14 cellular contexts compared by ENCODE assay signal in the genomic region with DNA sequence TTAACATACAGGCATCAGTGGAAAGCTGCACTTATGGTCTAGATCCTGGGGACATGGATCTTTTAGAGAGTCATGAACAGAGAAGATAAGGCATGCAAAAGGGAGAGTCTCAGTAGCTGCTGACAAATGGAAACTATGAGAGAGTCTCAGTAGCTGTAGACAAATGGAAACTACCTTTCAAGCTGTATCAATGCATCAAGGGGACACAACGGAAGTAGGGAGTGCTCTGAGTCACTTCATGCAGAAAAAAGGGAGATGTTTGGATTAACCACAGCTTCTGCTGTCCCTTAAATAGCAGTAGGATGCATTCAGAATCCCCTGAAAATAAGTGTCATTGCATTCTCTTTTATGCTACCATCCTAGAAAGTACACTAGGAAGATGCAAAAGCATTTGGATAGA.
A peak's percentile ranks its signal among the peaks of the same experiment; 100 is the strongest.
DNase-seq lines count a peak whose midpoint lies in the region; ATAC-seq and TF ChIP-seq lines count a peak whose summit lies in the region.
"Had no signal": no experiment of that assay in that cellular context is flagged by ENCODE, and none has a peak within 500 bp of the region (broad histone marks: within the 10 kb centered on the region; RNA-seq: fewer than 3 reads in every experiment).

No MANE protein-coding gene starts in this region.

- no peaks in the 10 kb centered on the region for H3K4me1 ChIP-seq in mesenchymal stem cell (ENCODE audit: control insufficient read depth, insufficient read depth, low read depth, low read length)

- WGBS in mesenchymal stem cell: 20% methylated on average over 1 of the region's 1 CpG

- TF ChIP-seq POLR2A in erythroblast (IDR thresholded peaks at IDR 0.05; ENCODE audit: low read length): no peak

- no peak overlapping the region for H4K8ac ChIP-seq in mesenchymal stem cell (ENCODE audit: low read length)

- no peaks in the 10 kb centered on the region for H3K9me3 ChIP-seq in mesenchymal stem cell (ENCODE audit: control insufficient read depth, low read length)

- H3K27me3 ChIP-seq in mesenchymal stem cell (ENCODE audit: control insufficient read depth in 1 of 2, insufficient read depth in 1 of 2, low read length in 2 of 2): no peaks in the 10 kb centered on the region

- no peak overlapping the region for H3K27ac ChIP-seq in mesenchymal stem cell (ENCODE audit: low read length, poor library complexity, severe bottlenecking)

- no peak overlapping the region for H3K4me3 ChIP-seq in mesenchymal stem cell (ENCODE audit: insufficient read depth in 1 of 2, low read depth in 1 of 2, low read length in 2 of 2)

- H4K91ac ChIP-seq in mesenchymal stem cell (ENCODE audit: low read length): no peak overlapping the region

- H3K4ac ChIP-seq in mesenchymal stem cell (ENCODE audit: low read depth in 1 of 2, low read length in 2 of 2): no peak overlapping the region

- no peak overlapping the region for H2BK12ac ChIP-seq in mesenchymal stem cell (ENCODE audit: low read length in 2 of 2)

- ATAC-seq in GM19035 (IDR thresholded peaks at IDR 0.05; ENCODE audit: unreplicated experiment) (peak; percentile 83), HG02610 (IDR thresholded peaks at IDR 0.05; ENCODE audit: unreplicated experiment) (peak; percentile 95), HG03196 (IDR thresholded peaks at IDR 0.05; ENCODE audit: unreplicated experiment) (peak; percentile 93)

- no peak overlapping the region for H2AFZ ChIP-seq in mesenchymal stem cell (ENCODE audit: low read depth, low read length)

- no peak overlapping the region for H3K14ac ChIP-seq in mesenchymal stem cell (ENCODE audit: low read length in 2 of 2)

- H3K18ac ChIP-seq in mesenchymal stem cell (ENCODE audit: low read depth in 1 of 2, low read length in 2 of 2): no peak overlapping the region

- POLR2A ChIA-PET in GM10248 (lab: Yijun Ruan, JAX): interaction anchor here (0.7 kb wide), 1 partner anchor 24 kb away, joined by 4 read pairs; no protein-coding TSS in a partner anchor

- peak; percentile 32 for DNase-seq in GM10248 (ENCODE audit: extremely low spot score)
- DNase-seq in NOMO-1 treated with DMSO at 0.1 percent for 48 hours (lab: John Stamatoyannopoulos, UW; ENCODE audit: unreplicated experiment): no peak
- DNase-seq in NCI-H1105 treated with DMSO at 0.1 percent for 48 hours (lab: John Stamatoyannopoulos, UW): no peak
- no peak for DNase-seq in mesenchymal stem cell
- no peak for DNase-seq in erythroblast (lab: John Stamatoyannopoulos, UW)
- DNase-seq: activated CD8-positive, alpha-beta memory T cell treated with anti-CD3 and anti-CD28 coated beads, Interleukin-2, amount 50 U/mL, for 48 hours; amygdala; DMS153; NCI-H1417; NCI-H510A treated with DMSO at 0.1 percent for 48 hours; SIG-M5 had no signal

- no peaks in the 10 kb centered on the region for H3K36me3 ChIP-seq in mesenchymal stem cell (ENCODE audit: control insufficient read depth in 1 of 2, insufficient read depth in 2 of 2, low read depth in 1 of 2, low read length in 2 of 2)

- H3K9ac ChIP-seq in mesenchymal stem cell (ENCODE audit: low read length): no peak overlapping the region

- H3K23ac ChIP-seq in mesenchymal stem cell (ENCODE audit: low read length in 2 of 2): no peak overlapping the region

- no peak overlapping the region for H2BK5ac ChIP-seq in mesenchymal stem cell (ENCODE audit: low read depth, low read length, poor library complexity, severe bottlenecking)

- no peak overlapping the region for H2BK120ac ChIP-seq in mesenchymal stem cell (ENCODE audit: low read depth, low read length)

- H3K79me1 ChIP-seq in mesenchymal stem cell (replicated peaks; ENCODE audit: low read length, poor library complexity, severe bottlenecking): no peaks in the 10 kb centered on the region

- TF ChIP-seq CTCF in GM10248 (IDR thresholded peaks at IDR 0.05; ENCODE audit: control extremely low read depth, extremely low read depth, low read depth, missing control alignments): no peak

- CTCF ChIA-PET in GM10248 (lab: Yijun Ruan, JAX): interaction anchor here (1.1 to 2.2 kb wide), 2 partner anchors 9 to 12 kb away, joined by 3 to 14 read pairs; no protein-coding TSS in a partner anchor

- H2BK15ac ChIP-seq in mesenchymal stem cell (ENCODE audit: low read depth, poor library complexity, severe bottlenecking): no peak overlapping the region

- H3K4me2 ChIP-seq in mesenchymal stem cell (ENCODE audit: low read length, poor library complexity, severe bottlenecking): no peak overlapping the region

- H2AK5ac ChIP-seq in mesenchymal stem cell (ENCODE audit: low read length, severe bottlenecking): no peak overlapping the region
